In genomic region chr3:186938716-186939115, GRCh38 we compare ENCODE assay signal across 15 cellular contexts. TPM values are rescaled to one million over a fixed set of nuclear protein-coding genes. Genes with fewer than 3 reads are reported as not detected.
A peak's percentile ranks its signal among the peaks of the same experiment; 100 is the strongest.
DNase-seq lines count a peak whose midpoint lies in the region; ATAC-seq, FAIRE-seq and TF ChIP-seq lines count a peak whose summit lies in the region.
"Had no signal": no experiment of that assay in that cellular context is flagged by ENCODE, and none has a peak within 500 bp of the region (broad histone marks: within the 10 kb centered on the region; RNA-seq: fewer than 3 reads in every experiment).

No MANE protein-coding gene starts in this region.

- H3K4me3 ChIP-seq in fibroblast of lung (replicated peaks in 1 of 4; ENCODE audit: control extremely low read depth in 1 of 4, insufficient read depth in 1 of 4, low read depth in 3 of 4, low read length in 4 of 4) (no peak overlapping the region), PC-3 (ENCODE audit: low read length) (no peak overlapping the region)

- TF ChIP-seq CTCF in fibroblast of lung (conservative IDR thresholded peaks at IDR 0.05 in 1 of 2, IDR thresholded peaks at IDR 0.05 in 1 of 2; ENCODE audit: low read depth in 1 of 2, low read length in 2 of 2) (no peak), PC-3 (conservative IDR thresholded peaks at IDR 0.05; ENCODE audit: low read depth, low read length) (no peak)

- no peaks in the 10 kb centered on the region for H3K79me2 ChIP-seq in fibroblast of lung (ENCODE audit: control insufficient read depth, insufficient read depth, low read length)
- no peaks in the 10 kb centered on the region for H3K79me2 ChIP-seq in PC-3 (ENCODE audit: low read length)

- peaks cover 50% of the 10 kb centered on the region for H3K36me3 Mint-ChIP-seq in stimulated activated naive CD8-positive, alpha-beta T cell treated with anti-CD3 and anti-CD28 coated beads, Interleukin-15, Interleukin-2, amounts not matched to agents 100 ng/mL and 50 ng/mL, for 24 hours (ENCODE audit: low read depth)
- H3K36me3 Mint-ChIP-seq in naive B cell = peaks cover 23 to 28% of the 10 kb centered on the region in 2 donors

- no peak for FAIRE-seq in GM12892 (lab: Jason Lieb, UNC)
- FAIRE-seq: small intestine had no signal

- H3K27ac ChIP-seq in fibroblast of lung (ENCODE audit: insufficient read depth, low read length) (no peak overlapping the region), PC-3 (ENCODE audit: low read length) (no peak overlapping the region)

- no peak for ATAC-seq in stimulated activated naive CD8-positive, alpha-beta T cell treated with anti-CD3 and anti-CD28 coated beads, Interleukin-15, amount 100 ng/mL, for 72 hours
- ATAC-seq in naive B cell (ENCODE audit: low read depth in 2 of 2) = no peak
- no peak for ATAC-seq in PC-3
- ATAC-seq: activated CD4-positive, CD25-positive, alpha-beta regulatory T cell treated with anti-CD3 and anti-CD28 coated beads, Interleukin-2, amount 50 U/mL, for 24 hours; esophagus mucosa had no signal

- intact Hi-C loops in PC-3 (cut with micrococcal nuclease) = no loop called here

- H3K36me3 ChIP-seq in fibroblast of lung (ENCODE audit: control insufficient read depth, insufficient read depth, low read length) (no peaks in the 10 kb centered on the region), PC-3 (ENCODE audit: low read depth, low read length) (no peaks in the 10 kb centered on the region)

- TF ChIP-seq POLR2A in GM12892 (IDR thresholded peaks at IDR 0.05; ENCODE audit: low read depth, low read length) = no peak

- H3K9me3 Mint-ChIP-seq in stimulated activated naive CD8-positive, alpha-beta T cell treated with anti-CD3 and anti-CD28 coated beads, Interleukin-15, Interleukin-2, amounts not matched to agents 100 ng/mL and 50 ng/mL, for 24 hours = no peaks in the 10 kb centered on the region
- no peaks in the 10 kb centered on the region for H3K9me3 Mint-ChIP-seq in stimulated activated naive CD8-positive, alpha-beta T cell treated with anti-CD3 and anti-CD28 coated beads, Interleukin-15, amount 100 ng/mL, for 72 hours
- no peaks in the 10 kb centered on the region for H3K9me3 Mint-ChIP-seq in naive B cell

- H3K27ac Mint-ChIP-seq in stimulated activated naive CD8-positive, alpha-beta T cell treated with anti-CD3 and anti-CD28 coated beads, Interleukin-15, Interleukin-2, amounts not matched to agents 100 ng/mL and 50 ng/mL, for 24 hours = peak overlapping the region; percentile 5
- peak overlapping the region in 1 of 2 donors; percentile 70 for H3K27ac Mint-ChIP-seq in stimulated activated naive CD8-positive, alpha-beta T cell treated with anti-CD3 and anti-CD28 coated beads, Interleukin-15, amount 100 ng/mL, for 72 hours
- H3K27ac Mint-ChIP-seq in naive B cell = peak overlapping the region in 5 of 6 donors; percentile 5 to 94 (median 67)

- BruUV-seq in PC-3 (replicated peaks; lab: Mats Ljungman, UMichigan) = no TSS peak

- H4K20me1 ChIP-seq in fibroblast of lung (ENCODE audit: control insufficient read depth, extremely low read depth, insufficient read depth, low read length) = no peaks in the 10 kb centered on the region
- H4K20me1 ChIP-seq in PC-3 (ENCODE audit: low read length) = no peaks in the 10 kb centered on the region

- H3K9ac ChIP-seq in fibroblast of lung (ENCODE audit: insufficient read depth, low read length) = no peak overlapping the region
- no peak overlapping the region for H3K9ac ChIP-seq in PC-3 (ENCODE audit: low read length)
- H3K9ac ChIP-seq: SK-N-SH had no signal

- no peaks in the 10 kb centered on the region for H3K27me3 ChIP-seq in fibroblast of lung (ENCODE audit: control insufficient read depth, insufficient read depth, low read length)
- no peaks in the 10 kb centered on the region for H3K27me3 ChIP-seq in PC-3 (ENCODE audit: low read length)

- no peaks in the 10 kb centered on the region for H3K9me2 ChIP-seq in PC-3 (replicated peaks; ENCODE audit: low read length)
- H3K9me2 ChIP-seq: SK-N-SH had no signal

- CTCF ChIA-PET in PC-3 (lab: Charles Lee) = no interaction called here

- peaks cover 31% of the 10 kb centered on the region for H3K4me1 Mint-ChIP-seq in stimulated activated naive CD8-positive, alpha-beta T cell treated with anti-CD3 and anti-CD28 coated beads, Interleukin-15, Interleukin-2, amounts not matched to agents 100 ng/mL and 50 ng/mL, for 24 hours (ENCODE audit: low read depth)
- peaks cover 49% of the 10 kb centered on the region for H3K4me1 Mint-ChIP-seq in stimulated activated naive CD8-positive, alpha-beta T cell treated with anti-CD3 and anti-CD28 coated beads, Interleukin-15, amount 100 ng/mL, for 72 hours
- peaks cover 52 to 78% (median 73%) of the 10 kb centered on the region in 3 donors for H3K4me1 Mint-ChIP-seq in naive B cell

- H3K9me3 ChIP-seq in fibroblast of lung (ENCODE audit: control insufficient read depth, insufficient read depth, low read depth, low read length) = no peaks in the 10 kb centered on the region
- no peaks in the 10 kb centered on the region for H3K9me3 ChIP-seq in PC-3 (ENCODE audit: low read length)
- H3K9me3 ChIP-seq: SK-N-SH had no signal

- H3F3A ChIP-seq in PC-3 (ENCODE audit: low read length, unreplicated experiment) = no peaks in the 10 kb centered on the region

- POLR2A ChIA-PET in PC-3 (lab: Charles Lee; ENCODE audit: unreplicated experiment) = no interaction called here

- no peak overlapping the region for H2AFZ ChIP-seq in fibroblast of lung (ENCODE audit: low read length)
- no peak overlapping the region for H2AFZ ChIP-seq in PC-3 (ENCODE audit: low read length)

- H3K27me3 Mint-ChIP-seq in stimulated activated naive CD8-positive, alpha-beta T cell treated with anti-CD3 and anti-CD28 coated beads, Interleukin-15, Interleukin-2, amounts not matched to agents 100 ng/mL and 50 ng/mL, for 24 hours = no peaks in the 10 kb centered on the region
- H3K27me3 Mint-ChIP-seq in stimulated activated naive CD8-positive, alpha-beta T cell treated with anti-CD3 and anti-CD28 coated beads, Interleukin-15, amount 100 ng/mL, for 72 hours = no peaks in the 10 kb centered on the region
- H3K27me3 Mint-ChIP-seq in naive B cell = no peaks in the 10 kb centered on the region

- no peak overlapping the region for H3K4me2 ChIP-seq in fibroblast of lung (ENCODE audit: extremely low read depth, insufficient read depth, low read length)
- H3K4me2 ChIP-seq in PC-3 (ENCODE audit: low read length) = no peak overlapping the region
- H3K4me2 ChIP-seq: SK-N-SH had no signal

- H3K4me1 ChIP-seq in fibroblast of lung (ENCODE audit: control insufficient read depth, extremely low read depth, insufficient read depth, low read length) (no peaks in the 10 kb centered on the region), PC-3 (ENCODE audit: insufficient read depth, low read length) (no peaks in the 10 kb centered on the region)

- no peak for DNase-seq in stimulated activated naive CD8-positive, alpha-beta T cell treated with anti-CD3 and anti-CD28 coated beads, Interleukin-15, amount 100 ng/mL, for 72 hours
- DNase-seq in fibroblast of lung (ENCODE audit: low read depth in 2 of 2) = peak; percentile 44 to 74
- DNase-seq in naive B cell = no peak
- no peak for DNase-seq in PC-3
- no peak for DNase-seq in NCI-H1048 (lab: John Stamatoyannopoulos, UW)
- DNase-seq in NCI-H748 treated with DMSO at 0.1 percent for 48 hours (lab: John Stamatoyannopoulos, UW) = no peak
- no peak for DNase-seq in GM12892 (ENCODE audit: insufficient read length)
- DNase-seq: caudate nucleus, NCI-H1436 treated with DMSO at 0.1 percent for 48 hours, NCI-H774, SK-N-SH, small intestine had no signal

- no peak overlapping the region for H3K4me3 Mint-ChIP-seq in stimulated activated naive CD8-positive, alpha-beta T cell treated with anti-CD3 and anti-CD28 coated beads, Interleukin-15, Interleukin-2, amounts not matched to agents 100 ng/mL and 50 ng/mL, for 24 hours
- no peak overlapping the region for H3K4me3 Mint-ChIP-seq in stimulated activated naive CD8-positive, alpha-beta T cell treated with anti-CD3 and anti-CD28 coated beads, Interleukin-15, amount 100 ng/mL, for 72 hours
- peak overlapping the region in 1 of 8 donors; percentile 40 for H3K4me3 Mint-ChIP-seq in naive B cell

RNA-seq across cellular contexts. Expression of gene ST6GAL1, which starts 8.4 kb away (rescaled TPM):
- total RNA-seq in fibroblast of lung = 0.83 and 1.3 TPM in 2 replicates
- polyA plus RNA-seq in fibroblast of lung = 1.00 and 1.3 TPM in 2 replicates
- 1.3 and 1.6 TPM in 2 replicates for polyA plus RNA-seq in fibroblast of lung (2012)
- polyA minus RNA-seq in fibroblast of lung (ENCODE audit: low replicate concordance) = 2.2 and 4.4 TPM in 2 replicates
- polyA plus RNA-seq in naive B cell (ENCODE audit: low read depth in 6 of 6) = 100 to 1,000 TPM; 210 to 330 (median 253) TPM
- 8.6 and 9.4 TPM in 2 replicates for total RNA-seq in PC-3 (2014; rRNA removed)
- polyA plus RNA-seq in GM12892 (2012; ENCODE audit: missing spikeins) = 127 TPM

Comparison
In these comparisons a context has a peak if more than half of its experiments do, and no peak if none do; other contexts are left out.
1. DNase-seq: peak in fibroblast of lung (2 of 2); none in stimulated activated naive CD8-positive, alpha-beta T cell treated with anti-CD3 and anti-CD28 coated beads, Interleukin-15, amount 100 ng/mL, for 72 hours (0 of 2), naive B cell (single experiment), PC-3 (single experiment), NCI-H1048 (single experiment), NCI-H748 treated with DMSO at 0.1 percent for 48 hours (single experiment) and GM12892 (single experiment).